ENCODE assay signal across 16 cellular contexts in the genomic region with DNA sequence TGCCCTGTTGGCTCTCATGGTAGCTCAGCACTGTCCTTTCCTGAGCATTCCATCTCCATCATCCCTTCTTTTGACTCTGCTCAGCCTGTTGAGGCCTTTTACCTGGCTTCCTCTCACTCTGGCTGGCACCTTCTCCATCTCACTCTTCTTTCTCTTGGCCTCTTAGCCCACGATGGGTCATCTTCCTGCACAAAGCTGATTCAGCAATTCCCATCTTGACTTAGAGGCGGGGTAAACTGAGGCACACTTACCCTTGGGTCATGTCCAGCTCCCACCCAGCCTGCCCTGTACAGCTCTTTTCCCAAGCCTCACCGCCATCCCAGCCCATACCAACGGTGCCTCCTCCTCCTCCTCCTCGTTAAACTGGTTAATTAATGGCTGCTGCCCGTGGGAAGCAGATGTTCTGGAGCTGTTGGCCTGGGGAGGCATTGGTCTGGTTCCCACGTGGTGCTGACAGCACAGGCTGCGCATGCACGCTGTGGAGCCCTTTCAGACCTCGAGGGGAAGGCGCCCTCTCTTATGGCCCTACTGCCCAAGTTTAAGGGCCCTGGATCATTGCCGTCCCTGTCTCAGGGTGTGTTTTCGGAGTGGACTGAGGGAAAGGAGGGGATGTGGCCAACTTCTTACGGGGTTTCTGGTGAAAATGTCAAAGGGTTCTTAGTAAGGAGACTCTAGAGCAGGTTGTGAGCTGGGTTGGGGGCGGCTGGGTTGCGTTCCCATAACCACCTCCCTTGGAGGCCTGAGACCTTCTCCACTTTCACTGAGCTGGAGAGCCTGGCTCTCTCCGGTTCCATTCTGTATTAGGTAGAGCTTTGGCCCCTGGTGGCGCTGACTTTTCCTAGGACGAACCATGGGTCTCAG. TPM values are rescaled to one million over a fixed set of nuclear protein-coding genes. Genes with fewer than 3 reads are reported as not detected.
DNase-seq lines count a peak whose midpoint lies in the region; ATAC-seq and TF ChIP-seq lines count a peak whose summit lies in the region.
"Had no signal": no experiment of that assay in that cellular context is flagged by ENCODE, and none has a peak within 500 bp of the region (broad histone marks: within the 10 kb centered on the region; RNA-seq: fewer than 3 reads in every experiment).

No MANE protein-coding gene starts in this region.

- H3K4me1 ChIP-seq in MM.1S (ENCODE audit: low read length): peaks cover 73% of the 10 kb centered on the region
- peaks cover 22 to 32% of the 10 kb centered on the region in 2 experiments for H3K4me1 ChIP-seq in trophoblast cell (ENCODE audit: control insufficient read depth in 1 of 2, insufficient read depth in 2 of 2, low read length in 2 of 2)

- H2AFZ ChIP-seq in MM.1S (ENCODE audit: low read length) (no peak overlapping the region), trophoblast cell (ENCODE audit: insufficient read depth, low read length, poor library complexity) (no peak overlapping the region)

- no peaks in the 10 kb centered on the region for H3K9me3 Mint-ChIP-seq in activated CD4-positive, alpha-beta T cell treated with anti-CD3 and anti-CD28 coated beads, Interleukin-2, amount 10 ng/mL, durations not matched to agents 7 days and 5 days
- no peaks in the 10 kb centered on the region for H3K9me3 Mint-ChIP-seq in central memory CD8-positive, alpha-beta T cell

- WGBS in trophoblast cell (ENCODE audit: extremely low coverage, insufficient coverage, insufficient read length): no CpG with 5 or more reads among the region's 19 CpGs

- H2BK120ac ChIP-seq in trophoblast cell (ENCODE audit: insufficient read depth, low read length, poor library complexity): no peak overlapping the region

- CTCF ChIA-PET in activated CD4-positive, alpha-beta T cell treated with anti-CD3 and anti-CD28 coated beads, Interleukin-2, amount 10 ng/mL, durations not matched to agents 7 days and 5 days (lab: Charles Lee): interaction anchor here (0.5 to 31.8 kb wide), 6 partner anchors 8 to 516 kb away, joined by 3 to 669 read pairs (median 3); partner anchors contain the start of genes DNPEP and WNT10A

- H3K27me3 Mint-ChIP-seq in activated CD4-positive, alpha-beta T cell treated with anti-CD3 and anti-CD28 coated beads, Interleukin-2, amount 10 ng/mL, durations not matched to agents 7 days and 5 days: peaks cover 53% of the 10 kb centered on the region
- H3K27me3 Mint-ChIP-seq in central memory CD8-positive, alpha-beta T cell: no peaks in the 10 kb centered on the region

- no peak overlapping the region for H2BK5ac ChIP-seq in trophoblast cell (ENCODE audit: low read depth, low read length, poor library complexity)

- H4K20me1 ChIP-seq in MM.1S (ENCODE audit: insufficient read depth, low read length): no peaks in the 10 kb centered on the region

- no peak overlapping the region for H2BK12ac ChIP-seq in trophoblast cell (ENCODE audit: low read length)

- no peak overlapping the region for H3K18ac ChIP-seq in trophoblast cell (ENCODE audit: low read length)

- peaks cover 3% of the 10 kb centered on the region for H3K79me1 ChIP-seq in trophoblast cell (ENCODE audit: low read length)

- peak overlapping the region; percentile 93; the same call in 1 of the 2 replicates for H3K4me2 ChIP-seq in MM.1S (ENCODE audit: low read depth, low read length)
- no peak overlapping the region for H3K4me2 ChIP-seq in trophoblast cell (ENCODE audit: low read length)

- H3K27ac ChIP-seq in MM.1S (ENCODE audit: low read length) (peak overlapping the region; percentile 82; the same call in 1 of the 2 replicates), trophoblast cell (ENCODE audit: low read depth, low read length) (no peak overlapping the region), substantia nigra (ENCODE audit: low read depth, low read length, poor library complexity, severe bottlenecking) (no peak overlapping the region)
- H3K27ac ChIP-seq: brain microvascular endothelial cell, ovary had no signal

- no peak for TF ChIP-seq CTCF in MM.1S (IDR thresholded peaks at IDR 0.05; ENCODE audit: low read length)

- POLR2A ChIA-PET in activated CD4-positive, alpha-beta T cell treated with anti-CD3 and anti-CD28 coated beads, Interleukin-2, amount 10 ng/mL, durations not matched to agents 7 days and 5 days (lab: Charles Lee): no interaction called here

- H3K4ac ChIP-seq in trophoblast cell (ENCODE audit: low read depth, low read length): no peak overlapping the region

- H3K36me3 ChIP-seq in MM.1S (replicated peaks; ENCODE audit: insufficient read depth, low read length): no peaks in the 10 kb centered on the region
- H3K36me3 ChIP-seq in trophoblast cell (ENCODE audit: control insufficient read depth in 1 of 2, insufficient read depth in 2 of 2, low read length in 2 of 2): no peaks in the 10 kb centered on the region
- H3K36me3 ChIP-seq: brain microvascular endothelial cell, lower lobe of right lung, ovary had no signal

- peaks cover 38% of the 10 kb centered on the region for H3F3A ChIP-seq in MM.1S (ENCODE audit: insufficient read depth, low read length)

- no peak for DNase-seq in activated CD4-positive, alpha-beta T cell treated with anti-CD3 and anti-CD28 coated beads, Interleukin-2, amount 10 ng/mL, durations not matched to agents 7 days and 5 days
- no peak for DNase-seq in activated CD4-positive, alpha-beta T cell treated with anti-CD3 and anti-CD28 coated beads for 48 hours
- no peak for DNase-seq in MM.1S
- no peak for DNase-seq in central memory CD8-positive, alpha-beta T cell (ENCODE audit: low spot score in 2 of 2)
- no peak for DNase-seq in trophoblast cell
- DNase-seq in NCI-H2107 treated with DMSO at 0.1 percent for 48 hours (lab: John Stamatoyannopoulos, UW; ENCODE audit: unreplicated experiment): no peak
- no peak for DNase-seq in NCI-H187 (lab: John Stamatoyannopoulos, UW)
- no peak for DNase-seq in substantia nigra (lab: John Stamatoyannopoulos, UW)
- DNase-seq: brain microvascular endothelial cell; Calu3; foreskin melanocyte; lower lobe of right lung; NCI-H2107; NK-92 treated with Interleukin-12 subunit alpha and Interleukin-12 subunit beta, amount 100 ng/mL, for 24 hours; small intestine had no signal

- no peak overlapping the region for H3K4me3 Mint-ChIP-seq in activated CD4-positive, alpha-beta T cell treated with anti-CD3 and anti-CD28 coated beads, Interleukin-2, amount 10 ng/mL, durations not matched to agents 7 days and 5 days
- peak overlapping the region; percentile 68 for H3K4me3 Mint-ChIP-seq in central memory CD8-positive, alpha-beta T cell

- H3K9ac ChIP-seq in MM.1S (ENCODE audit: low read length) (peak overlapping the region; percentile 78; the same call in 1 of the 2 replicates), trophoblast cell (ENCODE audit: low read length) (no peak overlapping the region)

- H3K4me1 Mint-ChIP-seq in activated CD4-positive, alpha-beta T cell treated with anti-CD3 and anti-CD28 coated beads, Interleukin-2, amount 10 ng/mL, durations not matched to agents 7 days and 5 days: peaks cover 40% of the 10 kb centered on the region
- peaks cover 46% of the 10 kb centered on the region for H3K4me1 Mint-ChIP-seq in central memory CD8-positive, alpha-beta T cell

- H3K36me3 Mint-ChIP-seq in activated CD4-positive, alpha-beta T cell treated with anti-CD3 and anti-CD28 coated beads, Interleukin-2, amount 10 ng/mL, durations not matched to agents 7 days and 5 days (ENCODE audit: low read depth): no peaks in the 10 kb centered on the region
- H3K36me3 Mint-ChIP-seq in central memory CD8-positive, alpha-beta T cell (ENCODE audit: insufficient read depth): peaks cover 36% of the 10 kb centered on the region

- peak overlapping the region; percentile 22 for H3K27ac Mint-ChIP-seq in activated CD4-positive, alpha-beta T cell treated with anti-CD3 and anti-CD28 coated beads, Interleukin-2, amount 10 ng/mL, durations not matched to agents 7 days and 5 days
- peak overlapping the region; percentile 91 for H3K27ac Mint-ChIP-seq in central memory CD8-positive, alpha-beta T cell (ENCODE audit: low read depth)

- H3K79me2 ChIP-seq in MM.1S (ENCODE audit: low read length) (peaks cover 52% of the 10 kb centered on the region), trophoblast cell (ENCODE audit: control insufficient read depth, insufficient read depth, low read length, poor library complexity) (no peaks in the 10 kb centered on the region)

- H3K9me3 ChIP-seq in MM.1S (replicated peaks; ENCODE audit: insufficient read depth, low read length): no peaks in the 10 kb centered on the region
- H3K9me3 ChIP-seq in trophoblast cell (ENCODE audit: insufficient read depth, low read depth, low read length): peaks cover 8% of the 10 kb centered on the region
- H3K9me3 ChIP-seq: lower lobe of right lung, ovary had no signal

- H2AK5ac ChIP-seq in trophoblast cell (ENCODE audit: low read length): no peak overlapping the region

- H3K9me2 ChIP-seq in MM.1S (replicated peaks; ENCODE audit: insufficient read depth, low read length): no peaks in the 10 kb centered on the region

- no peak overlapping the region for H3K14ac ChIP-seq in trophoblast cell (ENCODE audit: low read length)

- H4K91ac ChIP-seq in trophoblast cell (ENCODE audit: low read depth, low read length): no peak overlapping the region

- ATAC-seq in central memory CD8-positive, alpha-beta T cell (replicated peaks; ENCODE audit: extremely low read depth, poor library complexity, severe bottlenecking): no peak

- H4K12ac ChIP-seq in trophoblast cell (ENCODE audit: low read depth, low read length): no peak overlapping the region

- H3K27me3 ChIP-seq in MM.1S (replicated peaks; ENCODE audit: insufficient read depth, low read length) (no peaks in the 10 kb centered on the region), trophoblast cell (ENCODE audit: insufficient read depth, low read length) (peaks cover 40% of the 10 kb centered on the region)
- H3K27me3 ChIP-seq: ovary had no signal

- no peak overlapping the region for H4K8ac ChIP-seq in trophoblast cell (ENCODE audit: low read depth, low read length)

- peak overlapping the region; percentile 20 for H3K23ac ChIP-seq in trophoblast cell (ENCODE audit: low read length)

- H3K4me3 ChIP-seq in MM.1S (ENCODE audit: low read length) (no peak overlapping the region), trophoblast cell (ENCODE audit: low read depth, low read length) (no peak overlapping the region)
- H3K4me3 ChIP-seq: ovary had no signal

RNA-seq across cellular contexts. Expression of gene WNT10A, which starts 10.9 kb away (rescaled TPM):
- under 1 TPM; 0.10 TPM for total RNA-seq in activated CD4-positive, alpha-beta T cell treated with anti-CD3 and anti-CD28 coated beads, Interleukin-2, amount 10 ng/mL, durations not matched to agents 7 days and 5 days
- polyA plus RNA-seq in trophoblast cell (2013): 0.15 and 0.22 TPM in 2 replicates

RNA-seq across cellular contexts. Expression of gene WNT6, which starts 31.9 kb away (rescaled TPM):
- total RNA-seq in activated CD4-positive, alpha-beta T cell treated with anti-CD3 and anti-CD28 coated beads, Interleukin-2, amount 10 ng/mL, durations not matched to agents 7 days and 5 days: not detected
- polyA plus RNA-seq in trophoblast cell (2013): 22.5 and 23.5 TPM in 2 replicates
- total RNA-seq: Calu3 had no signal

RNA-seq across cellular contexts. Expression of gene PRKAG3, which starts 59.9 kb away (rescaled TPM):
- not detected for total RNA-seq in activated CD4-positive, alpha-beta T cell treated with anti-CD3 and anti-CD28 coated beads, Interleukin-2, amount 10 ng/mL, durations not matched to agents 7 days and 5 days
- polyA plus RNA-seq in trophoblast cell (2013): not detected in 2 replicates
- total RNA-seq: Calu3, lower lobe of right lung had no signal
- polyA plus RNA-seq: ovary, small intestine had no signal
